9 cellular contexts compared by ENCODE assay signal in genomic region chr1:39107891-39108290, GRCh38.
DNase-seq lines count a peak whose midpoint lies in the region; ATAC-seq and TF ChIP-seq lines count a peak whose summit lies in the region.
"Had no signal": no experiment of that assay in that cellular context is flagged by ENCODE, and none has a peak within 500 bp of the region (broad histone marks: within the 10 kb centered on the region; RNA-seq: fewer than 3 reads in every experiment).

No MANE protein-coding gene starts in this region.

- H3K27ac ChIP-seq in Peyer's patch (peak overlapping the region in 3 of 4 donors; percentile 18 to 91 (median 75)), gastroesophageal sphincter (peak overlapping the region; percentile 73 to 98 (median 96)), prostate gland (peak overlapping the region; percentile 90 to 96)

- H3K36me3 ChIP-seq in ES-I3 (ENCODE audit: insufficient read depth, low read length) (no peaks in the 10 kb centered on the region), Peyer's patch (no peaks in the 10 kb centered on the region), gastroesophageal sphincter (no peaks in the 10 kb centered on the region), prostate gland (no peaks in the 10 kb centered on the region)

- no peaks in the 10 kb centered on the region for H3K9me3 Mint-ChIP-seq in type B pancreatic cell

- peaks cover 32% of the 10 kb centered on the region for H3K4me1 Mint-ChIP-seq in type B pancreatic cell (ENCODE audit: unreplicated experiment)

- no peak for ATAC-seq in gastroesophageal sphincter
- no peak for ATAC-seq in activated CD4-positive, CD25-positive, alpha-beta regulatory T cell treated with anti-CD3 and anti-CD28 coated beads, Interleukin-2, amount 50 U/mL, for 24 hours

- peaks cover 2% of the 10 kb centered on the region for H3K36me3 Mint-ChIP-seq in type B pancreatic cell

- H3K27me3 ChIP-seq in Peyer's patch, result no peaks in the 10 kb centered on the region
- no peaks in the 10 kb centered on the region for H3K27me3 ChIP-seq in gastroesophageal sphincter
- H3K27me3 ChIP-seq in prostate gland (replicated peaks; ENCODE audit: insufficient read depth), result no peaks in the 10 kb centered on the region

- H3K4me1 ChIP-seq in ES-I3 (ENCODE audit: insufficient read depth, low read length) (peaks cover 30% of the 10 kb centered on the region), Peyer's patch (peaks cover 0 to 39% (median 3%) of the 10 kb centered on the region in 4 donors), gastroesophageal sphincter (peaks cover 19 to 87% (median 19%) of the 10 kb centered on the region in 3 donors), prostate gland (replicated peaks) (peaks cover 29% of the 10 kb centered on the region)

- no peak for TF ChIP-seq EP300 in gastroesophageal sphincter (IDR thresholded peaks at IDR 0.05)

- intact Hi-C loops in prostate gland (cut with DNase I), result loop anchor here (10.0 kb wide), 1 partner anchor 277 kb away; no protein-coding TSS in a partner anchor

- no peak for TF ChIP-seq CTCF in Peyer's patch (IDR thresholded peaks at IDR 0.05)
- no peak for TF ChIP-seq CTCF in gastroesophageal sphincter (IDR thresholded peaks at IDR 0.05)
- no peak for TF ChIP-seq CTCF in prostate gland (IDR thresholded peaks at IDR 0.05)
- no peak for TF ChIP-seq CTCF in type B pancreatic cell (conservative IDR thresholded peaks at IDR 0.05)

- no peak overlapping the region for H3K4me3 Mint-ChIP-seq in type B pancreatic cell

- peak overlapping the region; percentile 87 for H3K9ac ChIP-seq in ES-I3 (ENCODE audit: low read depth, low read length)

- H3K27me3 Mint-ChIP-seq in type B pancreatic cell, result no peaks in the 10 kb centered on the region

- H3K4me3 ChIP-seq in Peyer's patch (peak overlapping the region in 1 of 4 donors; percentile 87), gastroesophageal sphincter (peak overlapping the region; percentile 52 to 94), prostate gland (no peak overlapping the region)

- no peak overlapping the region for H3K27ac Mint-ChIP-seq in type B pancreatic cell

- DNase-seq in Peyer's patch (no peak), prostate gland (ENCODE audit: low spot score) (no peak), HT-29 (ENCODE audit: low spot score) (no peak), type B pancreatic cell (ENCODE audit: extremely low spot score, unreplicated experiment) (no peak)
- DNase-seq in activated CD4-positive, alpha-beta T cell treated with anti-CD3 and anti-CD28 coated beads, Interleukin-2, amount 50 U/mL, for 1 hour, result no peak
- DNase-seq: amniotic stem cell had no signal

- TF ChIP-seq POLR2A in Peyer's patch (IDR thresholded peaks at IDR 0.05), result no peak
- TF ChIP-seq POLR2A in gastroesophageal sphincter (IDR thresholded peaks at IDR 0.05), result no peak
- no peak for TF ChIP-seq POLR2A in prostate gland (IDR thresholded peaks at IDR 0.05)

- H3K9me3 ChIP-seq in ES-I3 (ENCODE audit: control insufficient read depth, insufficient read depth, low read length) (no peaks in the 10 kb centered on the region), Peyer's patch (no peaks in the 10 kb centered on the region), gastroesophageal sphincter (no peaks in the 10 kb centered on the region), prostate gland (no peaks in the 10 kb centered on the region)

Comparison
In these comparisons a context has a peak if more than half of its experiments do, and no peak if none do; other contexts are left out.
1. H3K4me3 ChIP-seq: peak in gastroesophageal sphincter (2 of 2); none in prostate gland (0 of 2).
2. Peak in every context shown above with its lines, with median percentiles within 50 percentile points of each other: H3K27ac ChIP-seq.